8 cellular contexts compared by ENCODE assay signal in genomic region chr5:169875091-169875727, GRCh38.
DNase-seq lines count a peak whose midpoint lies in the region; ATAC-seq and TF ChIP-seq lines count a peak whose summit lies in the region.

No MANE protein-coding gene starts in this region.

- H3K9me3 Mint-ChIP-seq in activated naive CD8-positive, alpha-beta T cell treated with anti-CD3 and anti-CD28 coated beads, Interleukin-2, amount 50 U/mL, for 24 hours: no peaks in the 10 kb centered on the region
- no peaks in the 10 kb centered on the region for H3K9me3 Mint-ChIP-seq in activated naive CD8-positive, alpha-beta T cell treated with anti-CD3 and anti-CD28 coated beads for 36 hours

- H3K27ac ChIP-seq in left lung (peak overlapping the region in 1 of 2 donors; percentile 73), uterus (peak overlapping the region in 1 of 2 donors; percentile 25)

- H3K27me3 ChIP-seq in left lung (no peaks in the 10 kb centered on the region), uterus (no peaks in the 10 kb centered on the region)

- no peaks in the 10 kb centered on the region for H3K9me3 ChIP-seq in left lung
- H3K9me3 ChIP-seq in uterus: no peaks in the 10 kb centered on the region

- H3K4me1 ChIP-seq in left lung (peaks cover 2 to 49% of the 10 kb centered on the region in 2 donors), uterus (no peaks in the 10 kb centered on the region)

- H3K27me3 Mint-ChIP-seq in activated naive CD8-positive, alpha-beta T cell treated with anti-CD3 and anti-CD28 coated beads, Interleukin-2, amount 50 U/mL, for 24 hours: no peaks in the 10 kb centered on the region
- H3K27me3 Mint-ChIP-seq in activated naive CD8-positive, alpha-beta T cell treated with anti-CD3 and anti-CD28 coated beads for 36 hours: no peaks in the 10 kb centered on the region

- H3K36me3 ChIP-seq in left lung (no peaks in the 10 kb centered on the region), uterus (no peaks in the 10 kb centered on the region)

- peaks cover 8% of the 10 kb centered on the region for H3K4me1 Mint-ChIP-seq in activated naive CD8-positive, alpha-beta T cell treated with anti-CD3 and anti-CD28 coated beads, Interleukin-2, amount 50 U/mL, for 24 hours
- H3K4me1 Mint-ChIP-seq in activated naive CD8-positive, alpha-beta T cell treated with anti-CD3 and anti-CD28 coated beads for 36 hours: peaks cover 5% of the 10 kb centered on the region

- H3K27ac Mint-ChIP-seq in activated naive CD8-positive, alpha-beta T cell treated with anti-CD3 and anti-CD28 coated beads, Interleukin-2, amount 50 U/mL, for 24 hours: peak overlapping the region; percentile 34
- H3K27ac Mint-ChIP-seq in activated naive CD8-positive, alpha-beta T cell treated with anti-CD3 and anti-CD28 coated beads for 36 hours: no peak overlapping the region

- no peak for ATAC-seq in activated naive CD8-positive, alpha-beta T cell treated with anti-CD3 and anti-CD28 coated beads, Interleukin-2, amount 50 U/mL, for 24 hours
- ATAC-seq in left lung (peak; percentile 63), GM19324 (IDR thresholded peaks at IDR 0.05; ENCODE audit: low FRiP score, unreplicated experiment) (no peak)

- no peak overlapping the region for H3K4me3 Mint-ChIP-seq in activated naive CD8-positive, alpha-beta T cell treated with anti-CD3 and anti-CD28 coated beads, Interleukin-2, amount 50 U/mL, for 24 hours
- no peak overlapping the region for H3K4me3 Mint-ChIP-seq in activated naive CD8-positive, alpha-beta T cell treated with anti-CD3 and anti-CD28 coated beads for 36 hours

- peaks cover 21% of the 10 kb centered on the region for H3K36me3 Mint-ChIP-seq in activated naive CD8-positive, alpha-beta T cell treated with anti-CD3 and anti-CD28 coated beads, Interleukin-2, amount 50 U/mL, for 24 hours (ENCODE audit: low read depth)
- H3K36me3 Mint-ChIP-seq in activated naive CD8-positive, alpha-beta T cell treated with anti-CD3 and anti-CD28 coated beads for 36 hours: peaks cover 17% of the 10 kb centered on the region

- DNase-seq in activated naive CD8-positive, alpha-beta T cell treated with anti-CD3 and anti-CD28 coated beads, Interleukin-2, amount 50 U/mL, for 24 hours: no peak
- no peak for DNase-seq in activated naive CD8-positive, alpha-beta T cell treated with anti-CD3 and anti-CD28 coated beads for 36 hours
- DNase-seq in choroid plexus epithelial cell (ENCODE audit: low read depth) (peak; percentile 83), left lung (no peak), uterus (peak; percentile 28 to 34), NCI-H446 treated with DMSO at 0.1 percent for 48 hours (lab: John Stamatoyannopoulos, UW) (no peak), NCI-H82 (lab: John Stamatoyannopoulos, UW) (no peak)

- no peak overlapping the region for H3K4me3 ChIP-seq in choroid plexus epithelial cell (ENCODE audit: low read depth, low read length)
- H3K4me3 ChIP-seq in left lung: no peak overlapping the region
- no peak overlapping the region for H3K4me3 ChIP-seq in uterus

- intact Hi-C loops in left lung (cut with DNase I) (no loop called here), uterus (cut with DNase I; ENCODE audit: low total_unique reads) (no loop called here)

- TF ChIP-seq POLR2A in uterus (IDR thresholded peaks at IDR 0.05): no peak

- TF ChIP-seq CTCF in choroid plexus epithelial cell (conservative IDR thresholded peaks at IDR 0.05; ENCODE audit: low read depth, low read length) (no peak), left lung (IDR thresholded peaks at IDR 0.05) (no peak), uterus (IDR thresholded peaks at IDR 0.05) (no peak)

Comparison
In these comparisons a context has a peak if more than half of its experiments do, and no peak if none do; other contexts are left out.
1. DNase-seq: peak in choroid plexus epithelial cell (single experiment) and uterus (2 of 2); none in activated naive CD8-positive, alpha-beta T cell treated with anti-CD3 and anti-CD28 coated beads, Interleukin-2, amount 50 U/mL, for 24 hours (single experiment), activated naive CD8-positive, alpha-beta T cell treated with anti-CD3 and anti-CD28 coated beads for 36 hours (single experiment), left lung (0 of 2), NCI-H446 treated with DMSO at 0.1 percent for 48 hours (single experiment) and NCI-H82 (single experiment).